Comparison of ENCODE assay signal across 8 cellular contexts in genomic region chr4:147780137-147780777, GRCh38. TPM values are rescaled to one million over a fixed set of nuclear protein-coding genes. Genes with fewer than 3 reads are reported as not detected.
DNase-seq lines count a peak whose midpoint lies in the region; ATAC-seq and TF ChIP-seq lines count a peak whose summit lies in the region.
"Had no signal": no experiment of that assay in that cellular context is flagged by ENCODE, and none has a peak within 500 bp of the region (broad histone marks: within the 10 kb centered on the region; RNA-seq: fewer than 3 reads in every experiment).

No MANE protein-coding gene starts in this region.

- H3K79me2 ChIP-seq in OCI-LY3 (ENCODE audit: low read length), result peaks cover 13% of the 10 kb centered on the region; the same call in 1 of the 2 replicates

- TF ChIP-seq POLR2A in gastrocnemius medialis (IDR thresholded peaks at IDR 0.05), result no peak

- TF ChIP-seq CTCF in OCI-LY3 (IDR thresholded peaks at IDR 0.05; ENCODE audit: low read depth, low read length) (no peak), gastrocnemius medialis (IDR thresholded peaks at IDR 0.05 in 4 of 5, conservative IDR thresholded peaks at IDR 0.05 in 1 of 5) (no peak)

- in situ Hi-C loops in gastrocnemius medialis (cut with MboI; ENCODE audit: low sequenced_read_pairs in 4 of 4), result no loop called here

- H3K36me3 ChIP-seq in OCI-LY3 (replicated peaks; ENCODE audit: low read depth, low read length) (no peaks in the 10 kb centered on the region), gastrocnemius medialis (no peaks in the 10 kb centered on the region)
- H3K36me3 ChIP-seq: MG63 had no signal

- H3K27ac ChIP-seq in OCI-LY3 (ENCODE audit: low read length) (peak overlapping the region; percentile 92), gastrocnemius medialis (peak overlapping the region; percentile 10 to 48 (median 27))

- ATAC-seq in GM19025 (IDR thresholded peaks at IDR 0.05; ENCODE audit: low read depth, unreplicated experiment) (peak; percentile 40), HG02798 (IDR thresholded peaks at IDR 0.05; ENCODE audit: poor library complexity, unreplicated experiment) (peak; percentile 71), gastrocnemius medialis (no peak)

- peak overlapping the region; percentile 88 for H3K4me2 ChIP-seq in OCI-LY3 (ENCODE audit: low read length)

- H3K9me3 ChIP-seq in OCI-LY3 (ENCODE audit: insufficient read depth, low read length) (no peaks in the 10 kb centered on the region), gastrocnemius medialis (no peaks in the 10 kb centered on the region)
- H3K9me3 ChIP-seq: MG63 had no signal

- H2AFZ ChIP-seq in OCI-LY3 (ENCODE audit: low read depth, low read length), result peak overlapping the region; percentile 37

- H3K9ac ChIP-seq in OCI-LY3 (ENCODE audit: low read length), result peak overlapping the region; percentile 53

- intact Hi-C loops in gastrocnemius medialis (cut with DNase I; ENCODE audit: low total_unique reads), result no loop called here

- DNase-seq in gastrocnemius medialis, result peak in 1 of 2 donors; percentile 23
- DNase-seq in NCI-H82 treated with DMSO at 0.1 percent for 48 hours (lab: John Stamatoyannopoulos, UW; ENCODE audit: unreplicated experiment), result no peak
- no peak for DNase-seq in OCI-M2 (lab: John Stamatoyannopoulos, UW; ENCODE audit: unreplicated experiment)
- no peak for DNase-seq in middle frontal gyrus (ENCODE audit: extremely low spot score, low spot score)
- DNase-seq: MG63 had no signal

- H3K4me3 ChIP-seq in OCI-LY3 (ENCODE audit: low read length) (peak overlapping the region; percentile 73), gastrocnemius medialis (no peak overlapping the region)
- H3K4me3 ChIP-seq: MG63 had no signal

- H3K4me1 ChIP-seq in OCI-LY3 (ENCODE audit: low read length) (peaks cover 49% of the 10 kb centered on the region), gastrocnemius medialis (peaks cover 34 to 54% of the 10 kb centered on the region in 2 donors)

- no peaks in the 10 kb centered on the region for H3K27me3 ChIP-seq in OCI-LY3 (ENCODE audit: low read depth, low read length)
- H3K27me3 ChIP-seq in gastrocnemius medialis, result no peaks in the 10 kb centered on the region
- H3K27me3 ChIP-seq: MG63 had no signal

- H4K20me1 ChIP-seq in OCI-LY3 (ENCODE audit: insufficient read depth, low read length), result peaks cover 4% of the 10 kb centered on the region; the same call in 1 of the 2 replicates

RNA-seq across cellular contexts. Expression of gene ARHGAP10, which starts 48.4 kb away (rescaled TPM):
- 10 to 100 TPM; 22.1 to 34.6 (median 28.0) TPM for total RNA-seq in gastrocnemius medialis

Comparison
In these comparisons a context has a peak if more than half of its experiments do, and no peak if none do; other contexts are left out.
1. ATAC-seq: peak in GM19025 (single experiment) and HG02798 (single experiment); none in gastrocnemius medialis (0 of 2).